8 cellular contexts compared by ENCODE assay signal in the genomic region with DNA sequence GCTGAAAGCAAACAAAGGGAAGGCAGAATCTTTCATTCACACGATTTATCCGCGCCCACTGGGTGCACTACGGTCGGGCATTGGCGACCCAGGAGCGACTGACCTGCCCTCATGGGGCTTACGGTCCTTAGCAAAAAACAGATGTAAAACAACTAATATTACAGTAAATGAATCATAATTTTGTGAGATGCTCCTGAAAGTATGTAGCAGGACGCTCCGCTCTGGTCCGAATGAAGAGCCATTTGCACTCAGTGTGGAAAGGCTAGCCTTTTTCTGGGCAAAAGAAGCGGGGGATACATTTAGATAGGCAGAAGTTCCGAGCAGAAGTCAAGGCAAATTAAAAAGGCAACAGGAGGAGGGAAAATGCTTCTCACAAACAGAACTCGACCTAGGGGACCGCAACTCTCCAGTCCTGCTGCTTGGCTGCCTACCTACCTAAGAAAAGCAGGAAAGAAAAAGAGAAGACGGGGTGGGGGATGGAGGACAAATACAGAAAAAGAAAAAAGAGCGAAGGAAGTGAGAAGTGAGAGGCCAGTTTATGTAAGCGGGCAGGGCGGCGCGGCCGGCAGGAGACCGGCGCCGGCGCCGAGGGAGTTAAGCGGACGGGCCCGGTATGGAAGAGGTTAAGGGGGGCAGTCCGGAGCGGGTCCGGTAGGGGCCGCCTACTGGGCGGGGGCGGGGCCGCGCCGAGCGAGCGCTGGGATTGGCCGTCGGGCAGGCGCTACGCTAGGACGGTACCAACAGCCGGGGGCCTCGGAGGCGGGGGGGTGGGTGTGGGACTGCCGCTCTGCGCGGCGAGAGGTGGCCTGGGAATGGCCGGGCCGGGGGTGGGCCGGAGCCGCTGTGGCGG. TPM values are rescaled to one million over a fixed set of nuclear protein-coding genes. Genes with fewer than 3 reads are reported as not detected.
DNase-seq lines count a peak whose midpoint lies in the region; ATAC-seq and TF ChIP-seq lines count a peak whose summit lies in the region.

A gene with protein sequence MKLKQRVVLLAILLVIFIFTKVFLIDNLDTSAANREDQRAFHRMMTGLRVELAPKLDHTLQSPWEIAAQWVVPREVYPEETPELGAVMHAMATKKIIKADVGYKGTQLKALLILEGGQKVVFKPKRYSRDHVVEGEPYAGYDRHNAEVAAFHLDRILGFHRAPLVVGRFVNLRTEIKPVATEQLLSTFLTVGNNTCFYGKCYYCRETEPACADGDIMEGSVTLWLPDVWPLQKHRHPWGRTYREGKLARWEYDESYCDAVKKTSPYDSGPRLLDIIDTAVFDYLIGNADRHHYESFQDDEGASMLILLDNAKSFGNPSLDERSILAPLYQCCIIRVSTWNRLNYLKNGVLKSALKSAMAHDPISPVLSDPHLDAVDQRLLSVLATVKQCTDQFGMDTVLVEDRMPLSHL (plus strand): TSS at position 770 of the 850 bp plus-strand sequence. CDS start 17,954 bp downstream, outside the sequence.

- H3K36me3 ChIP-seq in iPS-15b (ENCODE audit: control insufficient read depth, insufficient read depth, low read length) = no peaks in the 10 kb centered on the region

- H3K9ac ChIP-seq in iPS-15b (ENCODE audit: low read depth, low read length) = peak within 1 kb of the TSS; percentile 74

- peak; percentile 93 for DNase-seq in 8988T
- peak; percentile 85 for DNase-seq in NCI-H2171 treated with DMSO at 0.1 percent for 48 hours (lab: John Stamatoyannopoulos, UW)
- peak; percentile 94 for DNase-seq in MCF 10A (ENCODE audit: unreplicated experiment)
- DNase-seq in skeletal muscle cell (ENCODE audit: low read depth) = peak; percentile 76

- intact Hi-C loops in MCF 10A (cut with micrococcal nuclease) = no loop called here

- H3K4me3 ChIP-seq in iPS-15b (ENCODE audit: low read depth, low read length) (peak within 1 kb of the TSS; percentile 59), skeletal muscle cell (ENCODE audit: low read depth, low read length) (peak within 1 kb of the TSS; percentile 93)

- no TSS peak for BruUV-seq in MCF 10A (replicated peaks; lab: Mats Ljungman, UMichigan)

- peaks cover 20% of the 10 kb centered on the region for H3K4me1 ChIP-seq in iPS-15b (ENCODE audit: control insufficient read depth, insufficient read depth, low read length)

- no peaks in the 10 kb centered on the region for H3K36me3 Mint-ChIP-seq in MCF 10A (ENCODE audit: insufficient read depth, unreplicated experiment)

- CTCF ChIA-PET in MCF 10A (lab: Yijun Ruan, JAX) = interaction anchor here (0.7 to 2.8 kb wide), 3 partner anchors 8 to 94 kb away, joined by 3 to 17 read pairs (median 4); no protein-coding TSS in a partner anchor

- peaks cover 11% of the 10 kb centered on the region for H3K27me3 ChIP-seq in iPS-15b (ENCODE audit: control insufficient read depth, insufficient read depth, low read length)

- H3K27ac ChIP-seq in VCaP = peak within 1 kb of the TSS; percentile 98

- POLR2A ChIA-PET in MCF 10A (lab: Yijun Ruan, JAX) = no interaction called here

- peaks cover 31% of the 10 kb centered on the region for H3K4me1 Mint-ChIP-seq in MCF 10A (ENCODE audit: insufficient read depth, unreplicated experiment)

- H3K9me3 Mint-ChIP-seq in MCF 10A (ENCODE audit: unreplicated experiment) = no peaks in the 10 kb centered on the region

- peak; percentile 58 for ATAC-seq in GM18858 (IDR thresholded peaks at IDR 0.05; ENCODE audit: unreplicated experiment)
- peak; percentile 82 for ATAC-seq in HG03097 (IDR thresholded peaks at IDR 0.05; ENCODE audit: low FRiP score, unreplicated experiment)

- H3K4me3 Mint-ChIP-seq in MCF 10A (ENCODE audit: unreplicated experiment) = peak within 1 kb of the TSS; percentile 82

- no peaks in the 10 kb centered on the region for H3K9me3 ChIP-seq in iPS-15b (ENCODE audit: control insufficient read depth, insufficient read depth, low read length)

- H3K27ac Mint-ChIP-seq in MCF 10A (ENCODE audit: low read depth, unreplicated experiment) = peak within 1 kb of the TSS; percentile 68

- H3K27me3 Mint-ChIP-seq in MCF 10A (ENCODE audit: insufficient read depth, unreplicated experiment) = no peaks in the 10 kb centered on the region

- no peak for TF ChIP-seq CTCF in VCaP (conservative IDR thresholded peaks at IDR 0.05)
- no peak for TF ChIP-seq CTCF in MCF 10A (IDR thresholded peaks at IDR 0.05; ENCODE audit: unreplicated experiment)

RNA-seq across cellular contexts. Expression of the gene that starts here (rescaled TPM):
- total RNA-seq in MCF 10A (2022) = 44.2 and 45.0 TPM in 2 replicates

Comparison
In these comparisons a context has a peak if more than half of its experiments do, and no peak if none do; other contexts are left out.
1. Peak in every context shown above with its lines: DNase-seq, ATAC-seq, H3K4me3 ChIP-seq and H3K27ac ChIP-seq.